ENCODE assay signal across 9 cellular contexts in the genomic region with DNA sequence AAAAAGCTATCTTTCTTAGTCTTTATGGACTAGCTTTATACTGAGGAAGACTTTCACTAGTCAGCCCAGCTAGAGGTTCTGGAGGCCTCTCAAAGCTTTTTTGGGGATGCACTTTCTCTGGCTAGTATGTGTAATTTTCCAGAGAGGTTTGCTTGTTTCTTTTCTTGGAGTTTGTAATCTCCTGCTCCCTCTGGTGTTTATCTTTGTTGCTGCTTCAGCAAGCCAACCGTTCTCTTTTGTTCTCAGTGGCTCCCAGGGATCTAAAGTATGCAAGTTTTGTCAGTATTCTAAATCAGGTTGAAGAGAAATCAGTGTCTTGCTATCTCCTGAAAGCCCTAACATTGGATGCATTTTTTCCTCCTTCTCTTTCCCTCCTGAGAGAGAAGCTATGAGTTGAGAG.
DNase-seq lines count a peak whose midpoint lies in the region; ATAC-seq and TF ChIP-seq lines count a peak whose summit lies in the region.
"Had no signal": no experiment of that assay in that cellular context is flagged by ENCODE, and none has a peak within 500 bp of the region (broad histone marks: within the 10 kb centered on the region; RNA-seq: fewer than 3 reads in every experiment).

No MANE protein-coding gene starts in this region.

- H3K4me3 ChIP-seq in PC-3 (ENCODE audit: low read length) (no peak overlapping the region), fibroblast of mammary gland (ENCODE audit: control insufficient read depth, low read depth, low read length) (no peak overlapping the region), spleen (no peak overlapping the region)

- no peaks in the 10 kb centered on the region for H3K27me3 ChIP-seq in PC-3 (ENCODE audit: low read length)
- H3K27me3 ChIP-seq in spleen (replicated peaks in 1 of 7) = no peaks in the 10 kb centered on the region

- H3K4me1 ChIP-seq in PC-3 (ENCODE audit: insufficient read depth, low read length) (no peaks in the 10 kb centered on the region), spleen (no peaks in the 10 kb centered on the region)

- intact Hi-C loops in PC-3 (cut with micrococcal nuclease) (loop anchor here (5.0 kb wide), 1 partner anchor 186 kb away; no protein-coding TSS in a partner anchor), spleen (cut with DNase I; ENCODE audit: low total_unique reads) (no loop called here)

- H3K4me3 Mint-ChIP-seq in stimulated activated naive B cell treated with anti-CD40 and anti-IgM and Interleukin-4, amounts not matched to agents 10 μg/mL and 1 μg/mL and 100 μg/mL, for 72 hours = no peak overlapping the region

- H3K4me2 ChIP-seq in PC-3 (ENCODE audit: low read length) = no peak overlapping the region

- H3K9me3 Mint-ChIP-seq in stimulated activated naive B cell treated with anti-CD40 and anti-IgM and Interleukin-4, amounts not matched to agents 10 μg/mL and 1 μg/mL and 100 μg/mL, for 72 hours = peaks cover 3 to 10% of the 10 kb centered on the region in 2 donors

- H3K4me1 Mint-ChIP-seq in stimulated activated naive B cell treated with anti-CD40 and anti-IgM and Interleukin-4, amounts not matched to agents 10 μg/mL and 1 μg/mL and 100 μg/mL, for 72 hours = no peaks in the 10 kb centered on the region

- no peak for ATAC-seq in PC-3
- ATAC-seq in stimulated activated naive B cell treated with anti-CD40 and anti-IgM and Interleukin-4, amounts not matched to agents 10 μg/mL and 1 μg/mL and 100 μg/mL, for 72 hours (replicated peaks) = no peak
- no peak for ATAC-seq in HG03108 (IDR thresholded peaks at IDR 0.05; ENCODE audit: unreplicated experiment)

- no TSS peak for BruUV-seq in PC-3 (replicated peaks; lab: Mats Ljungman, UMichigan)

- POLR2A ChIA-PET in PC-3 (lab: Charles Lee; ENCODE audit: unreplicated experiment) = no interaction called here

- no peaks in the 10 kb centered on the region for H3K79me2 ChIP-seq in PC-3 (ENCODE audit: low read length)

- no peaks in the 10 kb centered on the region for H3K36me3 Mint-ChIP-seq in stimulated activated naive B cell treated with anti-CD40 and anti-IgM and Interleukin-4, amounts not matched to agents 10 μg/mL and 1 μg/mL and 100 μg/mL, for 72 hours

- H4K20me1 ChIP-seq in PC-3 (ENCODE audit: low read length) = no peaks in the 10 kb centered on the region

- CTCF ChIA-PET in PC-3 (lab: Charles Lee) = interaction anchor here (0.6 kb wide), 1 partner anchor 166 kb away, joined by 3 read pairs; no protein-coding TSS in a partner anchor

- H3K9me3 ChIP-seq in PC-3 (ENCODE audit: low read length) (no peaks in the 10 kb centered on the region), spleen (peaks cover 0 to 8% (median 0%) of the 10 kb centered on the region in 8 donors)

- TF ChIP-seq CTCF in PC-3 (conservative IDR thresholded peaks at IDR 0.05; ENCODE audit: low read depth, low read length) (peak; percentile 50; the same call in 1 of the 2 replicates), fibroblast of mammary gland (conservative IDR thresholded peaks at IDR 0.05; ENCODE audit: control insufficient read depth, insufficient read depth, low read depth, low read length) (peak; percentile 53), spleen (IDR thresholded peaks at IDR 0.05 in 8 of 11, conservative IDR thresholded peaks at IDR 0.05 in 3 of 11) (peak in 8 of 11 experiments; percentile 10 to 53 (median 38))

- TF ChIP-seq POLR2A in spleen (IDR thresholded peaks at IDR 0.05) = no peak

- H3K27ac ChIP-seq in PC-3 (ENCODE audit: low read length) (no peak overlapping the region), spleen (no peak overlapping the region)

- H2AFZ ChIP-seq in PC-3 (ENCODE audit: low read length) = no peak overlapping the region

- no peaks in the 10 kb centered on the region for H3F3A ChIP-seq in PC-3 (ENCODE audit: low read length, unreplicated experiment)

- no peaks in the 10 kb centered on the region for H3K9me2 ChIP-seq in PC-3 (replicated peaks; ENCODE audit: low read length)

- no peaks in the 10 kb centered on the region for H3K27me3 Mint-ChIP-seq in stimulated activated naive B cell treated with anti-CD40 and anti-IgM and Interleukin-4, amounts not matched to agents 10 μg/mL and 1 μg/mL and 100 μg/mL, for 72 hours

- no peak overlapping the region for H3K27ac Mint-ChIP-seq in stimulated activated naive B cell treated with anti-CD40 and anti-IgM and Interleukin-4, amounts not matched to agents 10 μg/mL and 1 μg/mL and 100 μg/mL, for 72 hours

- WGBS in spleen, 5 donors = 6 to 18% (median 9%) methylated on average over 1 of the region's 1 CpG

- H3K9ac ChIP-seq in PC-3 (ENCODE audit: low read length) = no peak overlapping the region

- no peaks in the 10 kb centered on the region for H3K36me3 ChIP-seq in PC-3 (ENCODE audit: low read depth, low read length)
- H3K36me3 ChIP-seq in spleen = no peaks in the 10 kb centered on the region

- DNase-seq in NOMO-1 treated with DMSO at 0.1 percent for 48 hours (lab: John Stamatoyannopoulos, UW; ENCODE audit: unreplicated experiment) (peak; percentile 37), NOMO-1 treated with dmso at 0.1 percent for 144 hours (lab: John Stamatoyannopoulos, UW; ENCODE audit: unreplicated experiment) (no peak), PC-3 (peak; percentile 15), fibroblast of mammary gland (ENCODE audit: low read depth) (peak; percentile 30), spleen (no peak), NCI-H187 (lab: John Stamatoyannopoulos, UW) (no peak)
- no peak for DNase-seq in stimulated activated naive B cell treated with anti-CD40 and anti-IgM and Interleukin-4, amounts not matched to agents 10 μg/mL and 1 μg/mL and 100 μg/mL, for 72 hours
- DNase-seq: effector memory CD4-positive, alpha-beta T cell had no signal

Comparison
In these comparisons a context has a peak if more than half of its experiments do, and no peak if none do; other contexts are left out.
1. DNase-seq: peak in NOMO-1 treated with DMSO at 0.1 percent for 48 hours (single experiment), PC-3 (single experiment) and fibroblast of mammary gland (single experiment); none in NOMO-1 treated with dmso at 0.1 percent for 144 hours (single experiment), spleen (single experiment), stimulated activated naive B cell treated with anti-CD40 and anti-IgM and Interleukin-4, amounts not matched to agents 10 μg/mL and 1 μg/mL and 100 μg/mL, for 72 hours (single experiment) and NCI-H187 (0 of 2).
2. Peak in every context shown above with its lines, with median percentiles within 50 percentile points of each other: CTCF ChIP-seq.